2 cellular contexts compared by ENCODE assay signal in genomic region chr17:76427457-76428231, GRCh38.
TF ChIP-seq lines count a peak whose summit lies in the region.

No MANE protein-coding gene starts in this region.

TF ChIP-seq in GM23338, 12 proteins besides CTCF, POLR2A, EP300 and RAD21 (continued from another document):
- TF ChIP-seq ZNF462 (CRISPR knock-in tag; IDR thresholded peaks at IDR 0.05): no peak
- no peak for TF ChIP-seq JUNB (IDR thresholded peaks at IDR 0.05; ENCODE audit: unreplicated experiment)
- TF ChIP-seq STAT1 (IDR thresholded peaks at IDR 0.05; ENCODE audit: unreplicated experiment): no peak
- TF ChIP-seq EZH2 (IDR thresholded peaks at IDR 0.05; ENCODE audit: low read depth, unreplicated experiment): no peak
- TF ChIP-seq POLR2AphosphoS5 (IDR thresholded peaks at IDR 0.05; ENCODE audit: low read depth): no peak
- no peak for TF ChIP-seq CREB1 (CRISPR knock-in tag; IDR thresholded peaks at IDR 0.05; ENCODE audit: low read depth)
- TF ChIP-seq REST (IDR thresholded peaks at IDR 0.05; ENCODE audit: unreplicated experiment): no peak
- no peak for TF ChIP-seq ZNF114 (CRISPR knock-in tag; IDR thresholded peaks at IDR 0.05)
- TF ChIP-seq EZH2phosphoT487 (IDR thresholded peaks at IDR 0.05; ENCODE audit: unreplicated experiment): no peak

TF ChIP-seq in WTC11, 78 proteins besides CTCF, POLR2A, EP300 and RAD21 (continued from another document):
- TF ChIP-seq ZNF532 (CRISPR knock-in tag; IDR thresholded peaks at IDR 0.05; ENCODE audit: borderline replicate concordance): no peak
- TF ChIP-seq MYBL2 (CRISPR knock-in tag; IDR thresholded peaks at IDR 0.05): no peak
- no peak for TF ChIP-seq GABPB1 (CRISPR knock-in tag; IDR thresholded peaks at IDR 0.05)
- no peak for TF ChIP-seq ZNF317 (CRISPR knock-in tag; IDR thresholded peaks at IDR 0.05; ENCODE audit: borderline replicate concordance, low read depth)
